In genomic region chr1:60983701-60984065, GRCh38 we compare ENCODE assay signal across 20 cellular contexts.
DNase-seq lines count a peak whose midpoint lies in the region; ATAC-seq and TF ChIP-seq lines count a peak whose summit lies in the region.
"Had no signal": no experiment of that assay in that cellular context is flagged by ENCODE, and none has a peak within 500 bp of the region (broad histone marks: within the 10 kb centered on the region; RNA-seq: fewer than 3 reads in every experiment).

No MANE protein-coding gene starts in this region.

- no peaks in the 10 kb centered on the region for H3K9me3 ChIP-seq in ascending aorta
- no peaks in the 10 kb centered on the region for H3K9me3 ChIP-seq in esophagus squamous epithelium
- no peaks in the 10 kb centered on the region for H3K9me3 ChIP-seq in psoas muscle
- no peaks in the 10 kb centered on the region for H3K9me3 ChIP-seq in thyroid gland
- H3K9me3 ChIP-seq: upper lobe of left lung had no signal

- H3K27me3 ChIP-seq in ascending aorta (no peaks in the 10 kb centered on the region), esophagus squamous epithelium (no peaks in the 10 kb centered on the region), psoas muscle (ENCODE audit: insufficient read depth in 3 of 3, low read length in 2 of 3) (no peaks in the 10 kb centered on the region), thyroid gland (no peaks in the 10 kb centered on the region)
- H3K27me3 ChIP-seq: upper lobe of left lung had no signal

- intact Hi-C loops in ascending aorta (cut with DNase I) (no loop called here), esophagus squamous epithelium (cut with DNase I) (no loop called here), psoas muscle (cut with DNase I) (no loop called here), thyroid gland (cut with DNase I) (loop anchor here (5.0 kb wide), 1 partner anchor 59 kb away; no protein-coding TSS in a partner anchor)

- H3K4me1 ChIP-seq in ascending aorta = peaks cover 7 to 38% of the 10 kb centered on the region in 2 donors
- H3K4me1 ChIP-seq in esophagus squamous epithelium = peaks cover 0 to 21% (median 7%) of the 10 kb centered on the region in 3 donors
- H3K4me1 ChIP-seq in psoas muscle = no peaks in the 10 kb centered on the region
- peaks cover 0 to 3% of the 10 kb centered on the region in 2 donors for H3K4me1 ChIP-seq in thyroid gland
- H3K4me1 ChIP-seq: upper lobe of left lung had no signal

- H3K4me3 ChIP-seq in ascending aorta = peak overlapping the region in 1 of 2 donors; percentile 11
- no peak overlapping the region for H3K4me3 ChIP-seq in esophagus squamous epithelium
- H3K4me3 ChIP-seq in psoas muscle = no peak overlapping the region
- no peak overlapping the region for H3K4me3 ChIP-seq in thyroid gland (replicated peaks in 1 of 3)
- H3K4me3 ChIP-seq: upper lobe of left lung had no signal

- no peaks in the 10 kb centered on the region for H3K36me3 ChIP-seq in ascending aorta
- no peaks in the 10 kb centered on the region for H3K36me3 ChIP-seq in esophagus squamous epithelium
- no peaks in the 10 kb centered on the region for H3K36me3 ChIP-seq in psoas muscle (ENCODE audit: insufficient read depth in 1 of 2, low read depth in 1 of 2)
- no peaks in the 10 kb centered on the region for H3K36me3 ChIP-seq in thyroid gland
- H3K36me3 ChIP-seq: upper lobe of left lung had no signal

- no peak for TF ChIP-seq CTCF in ascending aorta (IDR thresholded peaks at IDR 0.05)
- no peak for TF ChIP-seq CTCF in esophagus squamous epithelium (IDR thresholded peaks at IDR 0.05)
- TF ChIP-seq CTCF in psoas muscle (IDR thresholded peaks at IDR 0.05) = no peak
- TF ChIP-seq CTCF in thyroid gland (IDR thresholded peaks at IDR 0.05) = no peak

- 67 to 70% methylated on average over 8 of the region's 8 CpGs for WGBS in esophagus squamous epithelium, 2 donors
- 52 to 65% (median 59%) methylated on average over 8 of the region's 8 CpGs for WGBS in psoas muscle, 3 donors
- WGBS in thyroid gland, 2 donors = 64 to 69% methylated on average over 8 of the region's 8 CpGs

- H3K27ac ChIP-seq in ascending aorta = peak overlapping the region; percentile 88 to 89
- H3K27ac ChIP-seq in esophagus squamous epithelium = peak overlapping the region in 3 of 4 donors; percentile 48 to 86 (median 75)
- H3K27ac ChIP-seq in psoas muscle = peak overlapping the region; percentile 61
- peak overlapping the region in 2 of 3 donors; percentile 6 to 48 for H3K27ac ChIP-seq in thyroid gland
- H3K27ac ChIP-seq: epithelial cell of prostate had no signal

- ATAC-seq in psoas muscle (peak in 1 of 4 donors; percentile 14), left lobe of liver (no peak)

- TF ChIP-seq POLR2A in esophagus squamous epithelium (IDR thresholded peaks at IDR 0.05) (no peak), thyroid gland (IDR thresholded peaks at IDR 0.05) (no peak)

- no peak for DNase-seq in ascending aorta (ENCODE audit: low spot score in 2 of 2)
- DNase-seq in esophagus squamous epithelium (lab: John Stamatoyannopoulos, UW) = no peak
- no peak for DNase-seq in psoas muscle
- DNase-seq in thyroid gland = no peak
- no peak for DNase-seq in UCSD-AML1 (lab: John Stamatoyannopoulos, UW; ENCODE audit: unreplicated experiment)
- no peak for DNase-seq in HPDE6-E6E7 (ENCODE audit: extremely low spot score)
- DNase-seq in left lobe of liver (ENCODE audit: low spot score) = no peak
- no peak for DNase-seq in Kasumi-1 (lab: John Stamatoyannopoulos, UW)
- DNase-seq: activated CD4-positive, alpha-beta T cell treated with anti-CD3 and anti-CD28 coated beads, Interleukin-2, amount 50 U/mL, for 1 hour; activated CD8-positive, alpha-beta memory T cell treated with anti-CD3 and anti-CD28 coated beads, Interleukin-2, amount 50 U/mL, for 4 hours; activated effector memory CD4-positive, alpha-beta T cell treated with Interleukin-2 at 50 U/mL for 16 hours; CD4-positive, alpha-beta T cell; central memory CD4-positive, alpha-beta T cell; foreskin melanocyte; GOT3; KBM-7; NCI-H1694; SIG-M5; upper lobe of left lung had no signal

Comparison
In these comparisons a context has a peak if more than half of its experiments do, and no peak if none do; other contexts are left out.
1. H3K27ac ChIP-seq: peak in every context shown above with its lines; median percentile 88 in ascending aorta; 75 in esophagus squamous epithelium; 61 in psoas muscle; 27 in thyroid gland.